In genomic region chr5:170330568-170331054, GRCh38 we compare ENCODE assay signal across 10 cellular contexts. TPM values are rescaled to one million over a fixed set of nuclear protein-coding genes. Genes with fewer than 3 reads are reported as not detected.
A peak's percentile ranks its signal among the peaks of the same experiment; 100 is the strongest.
DNase-seq lines count a peak whose midpoint lies in the region; TF ChIP-seq lines count a peak whose summit lies in the region.
"Had no signal": no experiment of that assay in that cellular context is flagged by ENCODE, and none has a peak within 500 bp of the region (broad histone marks: within the 10 kb centered on the region; RNA-seq: fewer than 3 reads in every experiment).

No MANE protein-coding gene starts in this region.

- H3K9me2 ChIP-seq in DOHH2 (replicated peaks; ENCODE audit: control insufficient read depth, low read length) (no peaks in the 10 kb centered on the region), Loucy (replicated peaks; ENCODE audit: low read depth, low read length) (no peaks in the 10 kb centered on the region)

- H3K4me1 ChIP-seq in DOHH2 (ENCODE audit: control insufficient read depth, low read length) (peaks cover 28% of the 10 kb centered on the region), Loucy (ENCODE audit: insufficient read depth, low read length, poor library complexity, severe bottlenecking) (peaks cover 84% of the 10 kb centered on the region), mammary epithelial cell (ENCODE audit: insufficient read depth, low read length) (peaks cover 6% of the 10 kb centered on the region), trophoblast cell (ENCODE audit: control insufficient read depth in 1 of 2, insufficient read depth in 2 of 2, low read length in 2 of 2) (peaks cover 0 to 9% of the 10 kb centered on the region in 2 experiments), H9 (ENCODE audit: insufficient read depth, low read length) (peaks cover 12% of the 10 kb centered on the region; the same call in 1 of the 2 replicates)

- H3K27me3 ChIP-seq in DOHH2 (ENCODE audit: control insufficient read depth, low read length), result peaks cover 21% of the 10 kb centered on the region
- no peaks in the 10 kb centered on the region for H3K27me3 ChIP-seq in Loucy (ENCODE audit: insufficient read depth, low read length, poor library complexity, severe bottlenecking)
- H3K27me3 ChIP-seq in mammary epithelial cell (ENCODE audit: insufficient read depth, low read length), result no peaks in the 10 kb centered on the region
- no peaks in the 10 kb centered on the region for H3K27me3 ChIP-seq in trophoblast cell (ENCODE audit: insufficient read depth, low read length)
- H3K27me3 ChIP-seq in H9 (ENCODE audit: insufficient read depth, low read length), result no peaks in the 10 kb centered on the region

- peak overlapping the region; percentile 6 for H4K8ac ChIP-seq in trophoblast cell (ENCODE audit: low read depth, low read length)
- no peak overlapping the region for H4K8ac ChIP-seq in H9 (replicated peaks; ENCODE audit: insufficient read length, low read depth, low read length)

- peaks cover 0 to 4% of the 10 kb centered on the region in 2 experiments; a peak in 2 of 5 replicates for H3K9me3 Mint-ChIP-seq in H9

- no peak overlapping the region for H3K14ac ChIP-seq in trophoblast cell (ENCODE audit: low read length)
- no peak overlapping the region for H3K14ac ChIP-seq in H9 (ENCODE audit: insufficient read depth, low read length)

- TF ChIP-seq CTCF in DOHH2 (IDR thresholded peaks at IDR 0.05; ENCODE audit: low read depth, low read length, poor library complexity, severe bottlenecking), result no peak
- TF ChIP-seq CTCF in Loucy (conservative IDR thresholded peaks at IDR 0.05; ENCODE audit: low read length), result no peak
- TF ChIP-seq CTCF in mammary epithelial cell (conservative IDR thresholded peaks at IDR 0.05 in 1 of 2, IDR thresholded peaks at IDR 0.05 in 1 of 2; ENCODE audit: extremely low read depth in 1 of 2, insufficient read depth in 1 of 2, low read depth in 1 of 2, low read length in 2 of 2), result no peak
- no peak for TF ChIP-seq CTCF in H9 (conservative IDR thresholded peaks at IDR 0.05)

- no peak overlapping the region for H3K18ac ChIP-seq in trophoblast cell (ENCODE audit: low read length)
- H3K18ac ChIP-seq in H9 (ENCODE audit: insufficient read length, low read depth, low read length), result no peak overlapping the region

- H4K5ac ChIP-seq in H9 (ENCODE audit: insufficient read length, low read depth, low read length), result no peak overlapping the region

- H3K36me3 ChIP-seq in DOHH2 (ENCODE audit: control insufficient read depth, low read length), result no peaks in the 10 kb centered on the region
- no peaks in the 10 kb centered on the region for H3K36me3 ChIP-seq in Loucy (ENCODE audit: insufficient read depth, low read length)
- no peaks in the 10 kb centered on the region for H3K36me3 ChIP-seq in mammary epithelial cell (ENCODE audit: insufficient read depth, low read length)
- no peaks in the 10 kb centered on the region for H3K36me3 ChIP-seq in trophoblast cell (ENCODE audit: control insufficient read depth in 1 of 2, insufficient read depth in 2 of 2, low read length in 2 of 2)

- H2BK5ac ChIP-seq in trophoblast cell (ENCODE audit: low read depth, low read length, poor library complexity) (no peak overlapping the region), H9 (ENCODE audit: insufficient read length, low read length) (no peak overlapping the region)

- H3K79me2 ChIP-seq in DOHH2 (ENCODE audit: control insufficient read depth, low read length) (no peaks in the 10 kb centered on the region), Loucy (ENCODE audit: insufficient read depth, low read length) (peaks cover 52% of the 10 kb centered on the region), mammary epithelial cell (ENCODE audit: insufficient read depth, low read length) (no peaks in the 10 kb centered on the region), trophoblast cell (ENCODE audit: control insufficient read depth, insufficient read depth, low read length, poor library complexity) (no peaks in the 10 kb centered on the region), H9 (ENCODE audit: insufficient read depth, low read length) (no peaks in the 10 kb centered on the region; the same call in 1 of the 2 replicates)

- H3K27ac ChIP-seq in DOHH2 (ENCODE audit: low read depth, low read length) (no peak overlapping the region), mammary epithelial cell (ENCODE audit: insufficient read depth, low read depth, low read length) (no peak overlapping the region), trophoblast cell (ENCODE audit: low read depth, low read length) (no peak overlapping the region), H9 (ENCODE audit: insufficient read length, low read depth, low read length) (no peak overlapping the region)

- no peaks in the 10 kb centered on the region for H4K20me1 ChIP-seq in DOHH2 (ENCODE audit: control insufficient read depth, insufficient read depth, low read depth, low read length)
- H4K20me1 ChIP-seq in Loucy (ENCODE audit: insufficient read depth, low read length, poor library complexity, severe bottlenecking), result no peaks in the 10 kb centered on the region
- no peaks in the 10 kb centered on the region for H4K20me1 ChIP-seq in mammary epithelial cell (ENCODE audit: insufficient read depth, low read length)
- H4K20me1 ChIP-seq in H9 (ENCODE audit: control insufficient read depth, insufficient read depth, insufficient read length), result no peaks in the 10 kb centered on the region

- no peaks in the 10 kb centered on the region for H3K79me1 ChIP-seq in trophoblast cell (ENCODE audit: low read length)
- no peaks in the 10 kb centered on the region for H3K79me1 ChIP-seq in H9 (ENCODE audit: insufficient read depth, low read depth, low read length, poor library complexity, severe bottlenecking)

- H3K4me3 ChIP-seq in DOHH2 (ENCODE audit: low read length) (peak overlapping the region; percentile 48; the same call in 1 of the 2 replicates), Loucy (ENCODE audit: low read length, poor library complexity, severe bottlenecking) (peak overlapping the region; percentile 73), mammary epithelial cell (replicated peaks in 1 of 3; ENCODE audit: insufficient read depth in 1 of 3, low read depth in 2 of 3, low read length in 3 of 3) (no peak overlapping the region), trophoblast cell (ENCODE audit: low read depth, low read length) (no peak overlapping the region)

- H2BK120ac ChIP-seq in trophoblast cell (ENCODE audit: insufficient read depth, low read length, poor library complexity) (no peak overlapping the region), H9 (ENCODE audit: low read depth, low read length, poor library complexity, severe bottlenecking) (no peak overlapping the region)

- BruUV-seq in mammary epithelial cell (replicated peaks; lab: Mats Ljungman, UMichigan), result no TSS peak

- H4K91ac ChIP-seq in trophoblast cell (ENCODE audit: low read depth, low read length), result peak overlapping the region; percentile 33
- H4K91ac ChIP-seq in H9 (ENCODE audit: insufficient read length, low read depth, low read length), result no peak overlapping the region

- no peak overlapping the region for H2BK20ac ChIP-seq in H9 (ENCODE audit: low read depth, low read length, poor library complexity, severe bottlenecking)

- no peak overlapping the region for H2AK5ac ChIP-seq in trophoblast cell (ENCODE audit: low read length)
- H2AK5ac ChIP-seq in H9 (ENCODE audit: insufficient read length, low read length), result no peak overlapping the region

- H3K27me3 Mint-ChIP-seq in H9 (ENCODE audit: low read depth), result peaks cover 4% of the 10 kb centered on the region

- in situ Hi-C loops in mammary epithelial cell (cut with MboI; ENCODE audit: low sequenced_read_pairs in 2 of 2), result no loop called here

- no peak overlapping the region for H3K23ac ChIP-seq in trophoblast cell (ENCODE audit: low read length)
- no peak overlapping the region for H3K23ac ChIP-seq in H9 (ENCODE audit: insufficient read length, low read depth, low read length)

- H2BK15ac ChIP-seq in H9 (ENCODE audit: low read depth, low read length), result no peak overlapping the region

- intact Hi-C loops in mammary epithelial cell (cut with micrococcal nuclease), result no loop called here

- H3F3A ChIP-seq in DOHH2 (ENCODE audit: control insufficient read depth, insufficient read depth), result no peaks in the 10 kb centered on the region
- H3F3A ChIP-seq in Loucy (ENCODE audit: low read depth), result peaks cover 3% of the 10 kb centered on the region

- CTCF ChIA-PET in mammary epithelial cell (lab: Charles Lee; ENCODE audit: low non-redundant PET), result interaction anchor here (0.6 kb wide), 1 partner anchor 14 kb away, joined by 6 read pairs; no protein-coding TSS in a partner anchor

- H3K56ac ChIP-seq in H9 (ENCODE audit: insufficient read length, low read depth, low read length), result no peak overlapping the region

- H3K9me3 ChIP-seq in DOHH2 (ENCODE audit: control insufficient read depth, insufficient read depth, low read length) (no peaks in the 10 kb centered on the region), Loucy (ENCODE audit: insufficient read depth, low read depth, low read length) (no peaks in the 10 kb centered on the region), mammary epithelial cell (replicated peaks; ENCODE audit: insufficient read depth, low read length) (no peaks in the 10 kb centered on the region), trophoblast cell (ENCODE audit: insufficient read depth, low read depth, low read length) (peaks cover 2% of the 10 kb centered on the region), H9 (ENCODE audit: control insufficient read depth, low read depth, low read length) (no peaks in the 10 kb centered on the region)

- dilution Hi-C loops in mammary epithelial cell (cut with HindIII; ENCODE audit: low sequenced_read_pairs), result no loop called here

- WGBS in mammary epithelial cell (ENCODE audit: low coverage, missing lambda C conversion rate), result 98% methylated on average over 11 of the region's 11 CpGs
- WGBS in trophoblast cell (ENCODE audit: extremely low coverage, insufficient coverage, insufficient read length), result no CpG with 5 or more reads among the region's 11 CpGs
- no CpG with 5 or more reads among the region's 11 CpGs for WGBS in H9 (ENCODE audit: extremely low coverage, insufficient read length, low lambda C conversion rate)

- H2AFZ ChIP-seq in Loucy (ENCODE audit: low read length) (no peak overlapping the region), mammary epithelial cell (ENCODE audit: low read depth, low read length) (peak overlapping the region; percentile 56), trophoblast cell (ENCODE audit: insufficient read depth, low read length, poor library complexity) (no peak overlapping the region), H9 (ENCODE audit: low read length) (no peak overlapping the region)

- H2BK12ac ChIP-seq in trophoblast cell (ENCODE audit: low read length), result no peak overlapping the region
- H2BK12ac ChIP-seq in H9 (ENCODE audit: insufficient read length, low read depth, low read length), result no peak overlapping the region

- peak overlapping the region in 1 of 3 experiments; percentile 59; a peak in 2 of 7 replicates for H3K27ac Mint-ChIP-seq in H9

- H3K36me3 Mint-ChIP-seq in H9 (ENCODE audit: insufficient read depth in 1 of 3, low read depth in 3 of 3), result peaks cover 0 to 5% (median 0%) of the 10 kb centered on the region in 3 experiments; a peak in 1 of 7 replicates

- H3K4me1 Mint-ChIP-seq in H9, result peaks cover 43 to 46% of the 10 kb centered on the region in 2 experiments

- no peaks in the 10 kb centered on the region for H3K23me2 ChIP-seq in H9 (ENCODE audit: insufficient read length, low read depth, low read length, poor library complexity, severe bottlenecking)

- no peak overlapping the region for H4K12ac ChIP-seq in trophoblast cell (ENCODE audit: low read depth, low read length)

- peak overlapping the region; percentile 51 for H3K4me2 ChIP-seq in DOHH2 (ENCODE audit: low read length)
- peak overlapping the region; percentile 83 for H3K4me2 ChIP-seq in Loucy (ENCODE audit: low read depth, low read length, poor library complexity, severe bottlenecking)
- H3K4me2 ChIP-seq in mammary epithelial cell (ENCODE audit: insufficient read depth, low read depth, low read length), result no peak overlapping the region
- no peak overlapping the region for H3K4me2 ChIP-seq in trophoblast cell (ENCODE audit: low read length)
- H3K4me2 ChIP-seq in H9 (ENCODE audit: insufficient read depth, insufficient read length, low read length), result no peak overlapping the region

- no peak for DNase-seq in mammary epithelial cell
- no peak for DNase-seq in trophoblast cell
- DNase-seq in globus pallidus (ENCODE audit: low spot score), result no peak
- DNase-seq in H9, result no peak
- DNase-seq in pons (ENCODE audit: low spot score), result no peak
- DNase-seq in RKO (ENCODE audit: low spot score), result no peak
- DNase-seq: retina had no signal

- H3K4ac ChIP-seq in trophoblast cell (ENCODE audit: low read depth, low read length) (no peak overlapping the region), H9 (ENCODE audit: low read depth, low read length) (no peak overlapping the region)

- H3K9ac ChIP-seq in Loucy (ENCODE audit: low read depth, low read length, poor library complexity, severe bottlenecking) (peak overlapping the region; percentile 90), mammary epithelial cell (ENCODE audit: insufficient read depth, low read length) (no peak overlapping the region), trophoblast cell (ENCODE audit: low read length) (no peak overlapping the region), H9 (ENCODE audit: extremely low read depth, insufficient read length, low read length) (no peak overlapping the region)

- H3K4me3 Mint-ChIP-seq in H9, result no peak overlapping the region

- no peak overlapping the region for H3T11ph ChIP-seq in H9 (ENCODE audit: low read length)

RNA-seq across cellular contexts. Expression of gene LCP2, which starts 33.0 kb away (rescaled TPM):
- total RNA-seq in mammary epithelial cell (not detected), H9 (2021) (0.09 TPM in 1 of 2 replicates, not detected in the other)
- polyA plus RNA-seq in mammary epithelial cell, result not detected
- not detected for polyA minus RNA-seq in mammary epithelial cell
- polyA plus RNA-seq in trophoblast cell (2013), result 0.15 and 0.19 TPM in 2 replicates
- total RNA-seq: NCI-H460 had no signal

RNA-seq across cellular contexts. Expression of gene KCNMB1, which starts 58.6 kb away (rescaled TPM):
- under 1 TPM in 1 of 2 donors, not detected in 1; 0.50 TPM for total RNA-seq in mammary epithelial cell
- not detected for polyA plus RNA-seq in mammary epithelial cell
- not detected for polyA minus RNA-seq in mammary epithelial cell
- polyA plus RNA-seq in trophoblast cell (2013), result 0.15 and 0.16 TPM in 2 replicates
- total RNA-seq in H9 (2021), result 0.22 and 0.28 TPM in 2 replicates
- total RNA-seq: NCI-H460 had no signal

Comparison
In these comparisons a context has a peak if more than half of its experiments do, and no peak if none do; other contexts are left out.
1. H3K4me2 ChIP-seq: peak in DOHH2 (single experiment) and Loucy (single experiment); none in mammary epithelial cell (single experiment), trophoblast cell (single experiment) and H9 (single experiment).
2. H3K4me3 ChIP-seq: peak in DOHH2 (single experiment) and Loucy (single experiment); none in mammary epithelial cell (0 of 3) and trophoblast cell (single experiment).